In the genomic region with DNA sequence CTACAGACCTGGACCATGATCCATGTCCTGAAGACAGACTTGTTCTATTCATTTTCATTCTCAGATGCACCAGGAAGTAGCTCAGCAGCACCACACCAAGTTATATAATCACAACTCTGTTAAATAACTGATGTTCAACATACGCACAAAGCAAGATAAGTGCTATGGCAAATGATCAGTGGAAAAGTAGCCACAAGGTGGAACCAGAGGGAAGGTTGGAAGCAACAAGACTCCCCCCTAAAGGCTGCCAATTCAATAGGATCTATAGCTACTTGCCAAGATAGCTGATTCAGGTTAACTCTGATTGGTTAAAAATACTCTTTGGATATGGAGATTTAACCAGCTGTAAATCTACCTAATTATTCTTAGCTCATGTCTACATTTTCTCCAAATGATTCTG, we compare ENCODE assay signal across 8 cellular contexts. TPM values are rescaled to one million over a fixed set of nuclear protein-coding genes. Genes with fewer than 3 reads are reported as not detected.
A peak's percentile ranks its signal among the peaks of the same experiment; 100 is the strongest.
DNase-seq lines count a peak whose midpoint lies in the region; ATAC-seq and TF ChIP-seq lines count a peak whose summit lies in the region.

No MANE protein-coding gene starts in this region.

- DNase-seq in Ammon's horn (ENCODE audit: low spot score) (peak; percentile 1), adrenal gland (peak in 2 of 7 donors; percentile 11 to 28), left kidney (ENCODE audit: low read depth, low spot score) (peak; percentile 57), NCI-H774 (lab: John Stamatoyannopoulos, UW) (no peak), sigmoid colon (no peak)
- peak; percentile 1 for DNase-seq in Jurkat, Clone E6-1 (ENCODE audit: low read depth, low spot score)
- DNase-seq in effector CD8-positive, alpha-beta T cell (lab: John Stamatoyannopoulos, UW): no peak

- H3K27ac ChIP-seq in adrenal gland: no peak overlapping the region
- no peak overlapping the region for H3K27ac ChIP-seq in sigmoid colon

- no peaks in the 10 kb centered on the region for H3K9me3 ChIP-seq in adrenal gland (replicated peaks in 1 of 3)
- no peaks in the 10 kb centered on the region for H3K9me3 ChIP-seq in sigmoid colon

- 26 to 38% (median 35%) methylated on average over 1 of the region's 1 CpG for WGBS in adrenal gland, 4 donors
- 14 to 39% methylated on average over 1 of the region's 1 CpG for WGBS in sigmoid colon, 2 donors

- H3K36me3 ChIP-seq in adrenal gland (replicated peaks in 1 of 2) (no peaks in the 10 kb centered on the region), sigmoid colon (no peaks in the 10 kb centered on the region)

- no peak for ATAC-seq in GM21737 (IDR thresholded peaks at IDR 0.05; ENCODE audit: unreplicated experiment)

- intact Hi-C loops in adrenal gland (cut with DNase I): no loop called here
- intact Hi-C loops in sigmoid colon (cut with DNase I): no loop called here

- peak in 4 of 6 experiments; percentile 7 to 43 (median 34) for TF ChIP-seq CTCF in adrenal gland (IDR thresholded peaks at IDR 0.05)
- TF ChIP-seq CTCF in sigmoid colon (IDR thresholded peaks at IDR 0.05): peak in 1 of 4 experiments; percentile 14

- no peaks in the 10 kb centered on the region for H3K4me1 ChIP-seq in adrenal gland (replicated peaks in 1 of 2)
- H3K4me1 ChIP-seq in sigmoid colon: no peaks in the 10 kb centered on the region

- H3K27me3 ChIP-seq in adrenal gland (peaks cover under 1% of the 10 kb centered on the region), sigmoid colon (no peaks in the 10 kb centered on the region)

- TF ChIP-seq EP300 in sigmoid colon (IDR thresholded peaks at IDR 0.05): no peak

- TF ChIP-seq POLR2A in adrenal gland (IDR thresholded peaks at IDR 0.05) (no peak), sigmoid colon (IDR thresholded peaks at IDR 0.05) (no peak)

- no peak overlapping the region for H3K4me3 ChIP-seq in Jurkat, Clone E6-1 (ENCODE audit: low read length)
- H3K4me3 ChIP-seq in adrenal gland (no peak overlapping the region), sigmoid colon (no peak overlapping the region)

RNA-seq across cellular contexts. Expression of a gene that starts 23.7 kb away (rescaled TPM):
- not detected for polyA plus RNA-seq in Jurkat, Clone E6-1 (2012; ENCODE audit: insufficient read depth, insufficient read length)
- total RNA-seq in adrenal gland (not detected), sigmoid colon (not detected)
- polyA plus RNA-seq in adrenal gland (not detected), sigmoid colon (not detected)

Comparison
In these comparisons a context has a peak if more than half of its experiments do, and no peak if none do; other contexts are left out.
1. DNase-seq: peak in Ammon's horn (single experiment), Jurkat, Clone E6-1 (single experiment) and left kidney (single experiment); none in NCI-H774 (single experiment), effector CD8-positive, alpha-beta T cell (single experiment) and sigmoid colon (single experiment).